ENCODE assay signal across 12 cellular contexts in the genomic region with DNA sequence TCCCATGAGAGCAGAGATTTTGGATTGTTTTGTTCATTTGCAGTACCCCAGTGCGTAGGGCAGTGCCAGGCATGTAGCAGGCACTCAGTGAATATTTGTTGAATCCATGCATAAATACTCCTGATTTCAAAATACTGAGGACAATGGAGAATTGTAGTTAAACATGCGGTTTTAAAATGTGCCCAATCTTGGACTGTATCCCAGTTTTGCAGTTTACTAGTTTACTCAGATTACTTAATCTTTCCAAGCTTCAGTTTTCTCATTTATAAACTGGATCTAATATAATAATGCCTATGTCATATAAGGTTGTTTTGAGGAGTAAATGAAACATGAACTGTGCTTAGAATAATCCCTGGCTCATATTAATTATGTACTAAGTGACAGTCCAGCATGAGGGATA. TPM values are rescaled to one million over a fixed set of nuclear protein-coding genes. Genes with fewer than 3 reads are reported as not detected.
A peak's percentile ranks its signal among the peaks of the same experiment; 100 is the strongest.
DNase-seq lines count a peak whose midpoint lies in the region; ATAC-seq and TF ChIP-seq lines count a peak whose summit lies in the region.
"Had no signal": no experiment of that assay in that cellular context is flagged by ENCODE, and none has a peak within 500 bp of the region (broad histone marks: within the 10 kb centered on the region; RNA-seq: fewer than 3 reads in every experiment).

No MANE protein-coding gene starts in this region.

- H3K4me1 ChIP-seq in GM23248 (ENCODE audit: insufficient read depth), result peaks cover 22% of the 10 kb centered on the region

- no peaks in the 10 kb centered on the region for H3K27me3 Mint-ChIP-seq in progenitor cell of endocrine pancreas
- H3K27me3 Mint-ChIP-seq: brain had no signal

- 53 to 64% methylated on average over 2 of the region's 2 CpGs for WGBS in GM23248 (ENCODE audit: low coverage in 1 of 2, low lambda C conversion rate in 2 of 2, missing lambda C conversion rate in 2 of 2), 2 experiments

- no peak overlapping the region for H3K27ac Mint-ChIP-seq in progenitor cell of endocrine pancreas
- H3K27ac Mint-ChIP-seq: brain had no signal

- DNase-seq in GM23248 (peak; percentile 63), RPMI7951 (ENCODE audit: low read depth) (peak; percentile 48), fibroblast of villous mesenchyme (ENCODE audit: low read depth) (peak; percentile 16), substantia nigra (lab: John Stamatoyannopoulos, UW) (no peak), progenitor cell of endocrine pancreas (ENCODE audit: low spot score, unreplicated experiment) (no peak), MG63 (no peak)
- DNase-seq: activated CD4-positive, CD25-positive, alpha-beta regulatory T cell; activated T-cell treated with anti-CD3 and anti-CD28 coated beads, Interleukin-2, amount 50 U/mL, for 4 hours; NCI-H526 treated with DMSO at 0.1 percent for 48 hours had no signal

- no peaks in the 10 kb centered on the region for H4K20me1 ChIP-seq in GM23248 (ENCODE audit: insufficient read depth)

- H3K9me3 ChIP-seq in GM23248 (ENCODE audit: low read depth) (no peaks in the 10 kb centered on the region), MG63 (no peaks in the 10 kb centered on the region)

- H3K9me3 Mint-ChIP-seq in progenitor cell of endocrine pancreas (ENCODE audit: low read depth), result no peaks in the 10 kb centered on the region
- H3K9me3 Mint-ChIP-seq: activated T-cell treated with anti-CD3 and anti-CD28 coated beads, Interleukin-2, amount 50 U/mL, for 4 hours; brain had no signal

- H3K27ac ChIP-seq in GM23248, result no peak overlapping the region
- peak overlapping the region; percentile 87 for H3K27ac ChIP-seq in substantia nigra (ENCODE audit: low read depth, low read length, poor library complexity, severe bottlenecking)

- ATAC-seq in HG03108 (IDR thresholded peaks at IDR 0.05; ENCODE audit: unreplicated experiment), result no peak
- no peak for ATAC-seq in GM21381 (IDR thresholded peaks at IDR 0.05; ENCODE audit: unreplicated experiment)

- H3K36me3 ChIP-seq in GM23248 (ENCODE audit: low read depth) (no peaks in the 10 kb centered on the region; the same call in 1 of the 2 replicates), MG63 (no peaks in the 10 kb centered on the region)

- H3K4me3 ChIP-seq in GM23248, result no peak overlapping the region
- no peak overlapping the region for H3K4me3 ChIP-seq in fibroblast of villous mesenchyme (ENCODE audit: low read depth, low read length)
- no peak overlapping the region for H3K4me3 ChIP-seq in MG63

- H3K9me2 ChIP-seq in GM23248 (ENCODE audit: insufficient read depth), result no peaks in the 10 kb centered on the region

- TF ChIP-seq CTCF in fibroblast of villous mesenchyme (IDR thresholded peaks at IDR 0.05; ENCODE audit: insufficient read depth, low read depth, low read length), result no peak
- no peak for TF ChIP-seq CTCF in progenitor cell of endocrine pancreas (IDR thresholded peaks at IDR 0.05; ENCODE audit: unreplicated experiment)

- H3K4me3 Mint-ChIP-seq in progenitor cell of endocrine pancreas (ENCODE audit: low read depth), result no peak overlapping the region
- H3K4me3 Mint-ChIP-seq: activated T-cell treated with anti-CD3 and anti-CD28 coated beads, Interleukin-2, amount 50 U/mL, for 4 hours; brain had no signal

- H3K27me3 ChIP-seq in GM23248 (replicated peaks; ENCODE audit: insufficient read depth), result no peaks in the 10 kb centered on the region
- H3K27me3 ChIP-seq in MG63, result no peaks in the 10 kb centered on the region

- peaks cover 2% of the 10 kb centered on the region for H3K4me1 Mint-ChIP-seq in progenitor cell of endocrine pancreas (ENCODE audit: low read depth)

- no peak overlapping the region for H2AFZ ChIP-seq in GM23248

- H3K36me3 Mint-ChIP-seq in progenitor cell of endocrine pancreas (ENCODE audit: insufficient read depth), result peaks cover 7% of the 10 kb centered on the region

- H3F3A ChIP-seq in GM23248 (ENCODE audit: insufficient read depth), result peaks cover 24% of the 10 kb centered on the region

- no peak overlapping the region for H3K9ac ChIP-seq in GM23248

- in situ Hi-C loops in GM23248 (cut with MboI), result no loop called here

- H3K79me2 ChIP-seq in GM23248 (ENCODE audit: insufficient read depth), result no peaks in the 10 kb centered on the region

- no peak overlapping the region for H3K4me2 ChIP-seq in GM23248 (ENCODE audit: unreplicated experiment)

RNA-seq across cellular contexts. Expression of a gene that starts 39.0 kb away (rescaled TPM):
- 8.0 and 20.4 TPM in 2 replicates for total RNA-seq in GM23248 (2014; rRNA removed; shearing (Covaris generic))
- 9.1 and 9.4 TPM in 2 replicates for polyA plus RNA-seq in GM23248 (2016; fragmentation: Nextera tagmentation; extraction: Ambion mirVana)
- total RNA-seq in RPMI7951 (2014; rRNA removed; shearing (Covaris generic)), result 9.3 and 10.3 TPM in 2 replicates
- total RNA-seq in fibroblast of villous mesenchyme (4.2 and 11.2 TPM in 2 replicates), progenitor cell of endocrine pancreas (18.2 and 18.9 TPM in 2 replicates)
- 2.0 and 3.0 TPM in 2 replicates for total RNA-seq in MG63 (2014; rRNA removed; shearing (Covaris generic); ENCODE audit: low replicate concordance)

Comparison
In these comparisons a context has a peak if more than half of its experiments do, and no peak if none do; other contexts are left out.
1. DNase-seq: peak in GM23248 (single experiment), RPMI7951 (single experiment) and fibroblast of villous mesenchyme (single experiment); none in substantia nigra (0 of 49), progenitor cell of endocrine pancreas (single experiment) and MG63 (single experiment).